8 cellular contexts compared by ENCODE assay signal in genomic region chr13:27792393-27793218, GRCh38. TPM values are rescaled to one million over a fixed set of nuclear protein-coding genes. Genes with fewer than 3 reads are reported as not detected.
DNase-seq lines count a peak whose midpoint lies in the region; ATAC-seq lines count a peak whose summit lies in the region.

Gene GSX1, plus strand, starts transcription at chr13:27792483. Its CDS starts 208 bp downstream, at chr13:27792691.

- no peaks in the 10 kb centered on the region for H3K9me3 ChIP-seq in CD4-positive, alpha-beta memory T cell (ENCODE audit: control insufficient read depth in 1 of 2, low read length in 2 of 2)
- H3K9me3 ChIP-seq in neuronal stem cell (replicated peaks in 1 of 2; ENCODE audit: control insufficient read depth in 2 of 2, insufficient read depth in 1 of 2, low read depth in 1 of 2, low read length in 2 of 2) (peaks cover 0 to 2% of the 10 kb centered on the region in 2 donors), thymus (ENCODE audit: control insufficient read depth) (peaks cover 3% of the 10 kb centered on the region)

- intact Hi-C loops in CD4-positive, alpha-beta memory T cell (cut with micrococcal nuclease): no loop called here
- intact Hi-C loops in activated T-helper 1 cell treated with anti-CD3 and anti-CD28 coated beads, Interleukin-12 subunit alpha, Interleukin-12 subunit beta, Interleukin-2, Interleukin-4 antibody, amounts not matched to agents 30 ng/mL and 10 ng/mL and 1 ng/mL, durations not matched to agents 14 hours and 24 hours and 36 hours (cut with micrococcal nuclease): loop anchor here (2.0 to 5.0 kb wide), 3 partner anchors 34 to 175 kb away; partner anchors contain the start of gene CDX2

- peaks cover 29 to 55% (median 42%) of the 10 kb centered on the region in 4 donors for H3K4me1 Mint-ChIP-seq in CD4-positive, alpha-beta memory T cell
- peaks cover 23% of the 10 kb centered on the region for H3K4me1 Mint-ChIP-seq in activated T-helper 1 cell treated with anti-CD3 and anti-CD28 coated beads, Interleukin-12 subunit alpha, Interleukin-12 subunit beta, Interleukin-2, Interleukin-4 antibody, amounts not matched to agents 30 ng/mL and 10 ng/mL and 1 ng/mL, durations not matched to agents 14 hours and 24 hours and 36 hours (ENCODE audit: low read depth)

- no peak within 1 kb of the TSS for H2BK15ac ChIP-seq in neuronal stem cell (ENCODE audit: low read length)

- no peak within 1 kb of the TSS for H3K4ac ChIP-seq in neuronal stem cell (ENCODE audit: low read length)

- no peak within 1 kb of the TSS for H3K14ac ChIP-seq in neuronal stem cell (ENCODE audit: low read length)

- no peaks in the 10 kb centered on the region for H3K79me1 ChIP-seq in neuronal stem cell (ENCODE audit: low read depth, low read length)

- peak in 4 of 5 donors; percentile 38 to 52 (median 45) for DNase-seq in CD4-positive, alpha-beta memory T cell
- DNase-seq in M059J (ENCODE audit: low read depth) (peak; percentile 71), foreskin melanocyte (peak; percentile 90), neuronal stem cell (ENCODE audit: low spot score) (peak; percentile 85), NAMALWA (ENCODE audit: low spot score) (no peak)
- DNase-seq in activated T-helper 1 cell treated with anti-CD3 and anti-CD28 coated beads, Interleukin-12 subunit alpha, Interleukin-12 subunit beta, Interleukin-2, Interleukin-4 antibody, amounts not matched to agents 30 ng/mL and 10 ng/mL and 1 ng/mL, durations not matched to agents 14 hours and 24 hours and 36 hours (ENCODE audit: low spot score): peak; percentile 16

- H4K8ac ChIP-seq in neuronal stem cell (ENCODE audit: low read depth, low read length): no peak within 1 kb of the TSS

- H3K4me3 ChIP-seq in CD4-positive, alpha-beta memory T cell (ENCODE audit: low read length in 2 of 2): peak within 1 kb of the TSS; percentile 54 to 61
- H3K4me3 ChIP-seq in neuronal stem cell (ENCODE audit: low read length in 2 of 2) (peak within 1 kb of the TSS in 1 of 2 donors; percentile 12), thymus (ENCODE audit: low read length) (peak within 1 kb of the TSS; percentile 39)

- H2AK5ac ChIP-seq in neuronal stem cell (ENCODE audit: low read depth, low read length): no peak within 1 kb of the TSS

- CTCF ChIA-PET in CD4-positive, alpha-beta memory T cell (lab: Charles Lee; ENCODE audit: partially characterized antibody): interaction anchor here (1.4 kb wide), 1 partner anchor 36 kb away, joined by 3 read pairs; no protein-coding TSS in a partner anchor

- peak within 1 kb of the TSS in 1 of 7 donors; percentile 20 for H3K27ac Mint-ChIP-seq in CD4-positive, alpha-beta memory T cell
- peak within 1 kb of the TSS; percentile 83 for H3K27ac Mint-ChIP-seq in activated T-helper 1 cell treated with anti-CD3 and anti-CD28 coated beads, Interleukin-12 subunit alpha, Interleukin-12 subunit beta, Interleukin-2, Interleukin-4 antibody, amounts not matched to agents 30 ng/mL and 10 ng/mL and 1 ng/mL, durations not matched to agents 14 hours and 24 hours and 36 hours

- H3K36me3 Mint-ChIP-seq in CD4-positive, alpha-beta memory T cell: peaks cover 0 to 2% of the 10 kb centered on the region in 2 donors
- peaks cover 3% of the 10 kb centered on the region for H3K36me3 Mint-ChIP-seq in activated T-helper 1 cell treated with anti-CD3 and anti-CD28 coated beads, Interleukin-12 subunit alpha, Interleukin-12 subunit beta, Interleukin-2, Interleukin-4 antibody, amounts not matched to agents 30 ng/mL and 10 ng/mL and 1 ng/mL, durations not matched to agents 14 hours and 24 hours and 36 hours (ENCODE audit: low read depth)

- no peak within 1 kb of the TSS for H2BK12ac ChIP-seq in neuronal stem cell (ENCODE audit: low read length)

- peak within 1 kb of the TSS; percentile 83 to 95 (median 90) for H3K4me3 Mint-ChIP-seq in CD4-positive, alpha-beta memory T cell
- H3K4me3 Mint-ChIP-seq in activated T-helper 1 cell treated with anti-CD3 and anti-CD28 coated beads, Interleukin-12 subunit alpha, Interleukin-12 subunit beta, Interleukin-2, Interleukin-4 antibody, amounts not matched to agents 30 ng/mL and 10 ng/mL and 1 ng/mL, durations not matched to agents 14 hours and 24 hours and 36 hours: peak within 1 kb of the TSS; percentile 71

- peak within 1 kb of the TSS; percentile 92 for H3K23ac ChIP-seq in neuronal stem cell (ENCODE audit: low read depth, low read length, poor library complexity)

- H3K9ac ChIP-seq in neuronal stem cell (ENCODE audit: low read depth, low read length, poor library complexity): no peak within 1 kb of the TSS

- H3K9me3 Mint-ChIP-seq in CD4-positive, alpha-beta memory T cell: peaks cover 0 to 6% (median 4%) of the 10 kb centered on the region in 8 donors
- no peaks in the 10 kb centered on the region for H3K9me3 Mint-ChIP-seq in activated T-helper 1 cell treated with anti-CD3 and anti-CD28 coated beads, Interleukin-12 subunit alpha, Interleukin-12 subunit beta, Interleukin-2, Interleukin-4 antibody, amounts not matched to agents 30 ng/mL and 10 ng/mL and 1 ng/mL, durations not matched to agents 14 hours and 24 hours and 36 hours

- no peak within 1 kb of the TSS for H3K27ac ChIP-seq in CD4-positive, alpha-beta memory T cell (ENCODE audit: low read depth, low read length)
- H3K27ac ChIP-seq in neuronal stem cell (replicated peaks; ENCODE audit: low read length) (no peak within 1 kb of the TSS), thymus (ENCODE audit: low read depth) (no peak within 1 kb of the TSS)

- WGBS in neuronal stem cell (ENCODE audit: extremely low coverage in 2 of 2, insufficient read length in 2 of 2, insufficient replicate concordance in 1 of 2), 2 donors: no CpG with 5 or more reads among the region's 87 CpGs
- WGBS in thymus: 6% methylated on average over 87 of the region's 87 CpGs

- H2AFZ ChIP-seq in neuronal stem cell (ENCODE audit: low read length): peak within 1 kb of the TSS; percentile 43

- H3K4me2 ChIP-seq in neuronal stem cell (ENCODE audit: insufficient read depth, low read length, poor library complexity, severe bottlenecking): no peak within 1 kb of the TSS

- POLR2A ChIA-PET in CD4-positive, alpha-beta memory T cell (lab: Charles Lee; ENCODE audit: partially characterized antibody): no interaction called here

- H3K4me1 ChIP-seq in CD4-positive, alpha-beta memory T cell (ENCODE audit: insufficient read depth, low read length): peaks cover 34% of the 10 kb centered on the region
- H3K4me1 ChIP-seq in neuronal stem cell (ENCODE audit: control insufficient read depth in 2 of 2, insufficient read depth in 1 of 2, low read depth in 1 of 2, low read length in 2 of 2): peaks cover 4 to 16% of the 10 kb centered on the region in 2 donors
- peaks cover 6% of the 10 kb centered on the region for H3K4me1 ChIP-seq in thymus (ENCODE audit: control insufficient read depth, insufficient read depth, low read length)

- peak within 1 kb of the TSS; percentile 51 for H3K18ac ChIP-seq in neuronal stem cell (ENCODE audit: low read length)

- no peak for ATAC-seq in GM19467 (IDR thresholded peaks at IDR 0.05; ENCODE audit: unreplicated experiment)

- H2BK5ac ChIP-seq in neuronal stem cell (ENCODE audit: low read length): no peak within 1 kb of the TSS

- H2BK120ac ChIP-seq in neuronal stem cell (ENCODE audit: low read depth, low read length): no peak within 1 kb of the TSS

- no peaks in the 10 kb centered on the region for H3K36me3 ChIP-seq in CD4-positive, alpha-beta memory T cell (ENCODE audit: insufficient read depth, low read length)
- H3K36me3 ChIP-seq in neuronal stem cell (replicated peaks in 1 of 2; ENCODE audit: control insufficient read depth in 2 of 2, insufficient read depth in 2 of 2, low read length in 2 of 2) (no peaks in the 10 kb centered on the region), thymus (ENCODE audit: control insufficient read depth, insufficient read depth) (no peaks in the 10 kb centered on the region)

- peaks cover 52% of the 10 kb centered on the region for H3K27me3 ChIP-seq in CD4-positive, alpha-beta memory T cell (ENCODE audit: insufficient read depth, low read length)
- H3K27me3 ChIP-seq in neuronal stem cell (ENCODE audit: control insufficient read depth in 3 of 3, insufficient read depth in 3 of 3, low read depth in 1 of 3, low read length in 3 of 3) (peaks cover 70 to 95% (median 94%) of the 10 kb centered on the region in 3 experiments), thymus (ENCODE audit: control insufficient read depth, insufficient read depth) (peaks cover 89% of the 10 kb centered on the region)

- H3K27me3 Mint-ChIP-seq in CD4-positive, alpha-beta memory T cell: peaks cover 65 to 69% of the 10 kb centered on the region in 2 donors
- peaks cover 76% of the 10 kb centered on the region for H3K27me3 Mint-ChIP-seq in activated T-helper 1 cell treated with anti-CD3 and anti-CD28 coated beads, Interleukin-12 subunit alpha, Interleukin-12 subunit beta, Interleukin-2, Interleukin-4 antibody, amounts not matched to agents 30 ng/mL and 10 ng/mL and 1 ng/mL, durations not matched to agents 14 hours and 24 hours and 36 hours (ENCODE audit: insufficient read depth)

- no peak within 1 kb of the TSS for H4K91ac ChIP-seq in neuronal stem cell (ENCODE audit: low read depth, low read length, poor library complexity)

RNA-seq across cellular contexts. Expression of gene GSX1, which starts in this region (rescaled TPM):
- total RNA-seq in CD4-positive, alpha-beta memory T cell: not detected
- polyA plus RNA-seq in CD4-positive, alpha-beta memory T cell: not detected
- total RNA-seq in M059J (2014; rRNA removed; shearing (Covaris generic)): not detected in 2 replicates
- not detected in 2 replicates for total RNA-seq in activated T-helper 1 cell treated with anti-CD3 and anti-CD28 coated beads, Interleukin-12 subunit alpha, Interleukin-12 subunit beta, Interleukin-2, Interleukin-4 antibody, amounts not matched to agents 30 ng/mL and 10 ng/mL and 1 ng/mL, durations not matched to agents 14 hours and 24 hours and 36 hours
- not detected for polyA plus RNA-seq in neuronal stem cell (2013, experiment 1 of 2)
- not detected for polyA plus RNA-seq in neuronal stem cell (2013, experiment 2 of 2)
- 0.37 TPM for polyA plus RNA-seq in thymus

Comparison
In these comparisons a context has a peak if more than half of its experiments do, and no peak if none do; other contexts are left out.
1. Peak in DNase-seq and H3K4me3 ChIP-seq in CD4-positive, alpha-beta memory T cell; RNA of the gene not detected or under 1 TPM.
2. Peak in DNase-seq in M059J; RNA of the gene not detected or under 1 TPM.
3. Peak in DNase-seq in activated T-helper 1 cell treated with anti-CD3 and anti-CD28 coated beads, Interleukin-12 subunit alpha, Interleukin-12 subunit beta, Interleukin-2, Interleukin-4 antibody, amounts not matched to agents 30 ng/mL and 10 ng/mL and 1 ng/mL, durations not matched to agents 14 hours and 24 hours and 36 hours; RNA of the gene not detected or under 1 TPM.